ENCODE assay signal across 26 cellular contexts in genomic region chr5:149274964-149275363, GRCh38. TPM values are rescaled to one million over a fixed set of nuclear protein-coding genes. Genes with fewer than 3 reads are reported as not detected.
DNase-seq lines count a peak whose midpoint lies in the region; ATAC-seq and TF ChIP-seq lines count a peak whose summit lies in the region.
"Had no signal": no experiment of that assay in that cellular context is flagged by ENCODE, and none has a peak within 500 bp of the region (broad histone marks: within the 10 kb centered on the region; RNA-seq: fewer than 3 reads in every experiment).

No MANE protein-coding gene starts in this region.

- CTCF ChIA-PET in CD4-positive, alpha-beta memory T cell (lab: Charles Lee; ENCODE audit: partially characterized antibody), result interaction anchor here (1.0 to 2.6 kb wide), 2 partner anchors 10 to 93 kb away, joined by 3 to 8 read pairs; no protein-coding TSS in a partner anchor

- H3K4me1 Mint-ChIP-seq in HFFc6 (ENCODE audit: low read depth) (peaks cover 33% of the 10 kb centered on the region), endothelial cell (ENCODE audit: unreplicated experiment) (peaks cover 69% of the 10 kb centered on the region)
- peaks cover 4 to 6% of the 10 kb centered on the region in 2 donors for H3K4me1 Mint-ChIP-seq in natural killer cell treated with Interleukin-12 subunit alpha and Interleukin-12 subunit beta and Interleukin-15 and Interleukin-18, amount 100 ng/mL, for 72 hours (ENCODE audit: low read depth in 2 of 2)
- peaks cover 15% of the 10 kb centered on the region for H3K4me1 Mint-ChIP-seq in stimulated activated naive CD8-positive, alpha-beta T cell treated with anti-CD3 and anti-CD28 coated beads, Interleukin-15, amount 100 ng/mL, for 72 hours
- H3K4me1 Mint-ChIP-seq in CD4-positive, alpha-beta memory T cell, result peaks cover 5 to 8% (median 7%) of the 10 kb centered on the region in 4 donors

- DNase-seq in AG08396 (ENCODE audit: low spot score), result peak; percentile 49
- peak; percentile 55 for DNase-seq in HFFc6
- DNase-seq in endothelial cell (ENCODE audit: low spot score), result no peak
- DNase-seq in iris pigment epithelial cell (ENCODE audit: low read depth), result peak; percentile 56
- DNase-seq in natural killer cell treated with Interleukin-12 subunit alpha and Interleukin-12 subunit beta and Interleukin-15 and Interleukin-18, amount 100 ng/mL, for 72 hours (ENCODE audit: low spot score), result no peak
- DNase-seq in stimulated activated naive CD8-positive, alpha-beta T cell treated with anti-CD3 and anti-CD28 coated beads, Interleukin-15, amount 100 ng/mL, for 72 hours, result no peak
- no peak for DNase-seq in NCI-H82 treated with DMSO at 0.1 percent for 48 hours (lab: John Stamatoyannopoulos, UW; ENCODE audit: unreplicated experiment)
- DNase-seq in CD4-positive, alpha-beta memory T cell, result no peak
- DNase-seq: activated effector memory CD4-positive, alpha-beta T cell treated with Interleukin-2 at 50 U/mL for 16 hours; activated naive CD8-positive, alpha-beta T cell treated with anti-CD3 and anti-CD28 coated beads for 36 hours; Caco-2; DMS79; heart left ventricle; KG1; NCI-H1417 treated with DMSO at 0.1 percent for 48 hours; NCI-H446; stimulated activated naive CD8-positive, alpha-beta T cell treated with anti-CD3 and anti-CD28 coated beads, Interleukin-15, Interleukin-2, amounts not matched to agents 100 U/mL and 50 U/mL, for 24 hours; uterus had no signal

- TF ChIP-seq CTCF in HFFc6 (IDR thresholded peaks at IDR 0.05), result no peak
- TF ChIP-seq CTCF in endothelial cell (IDR thresholded peaks at IDR 0.05; ENCODE audit: unreplicated experiment), result no peak

- peaks cover 2% of the 10 kb centered on the region for H3K27me3 Mint-ChIP-seq in HFFc6 (ENCODE audit: insufficient read depth)
- H3K27me3 Mint-ChIP-seq in endothelial cell (ENCODE audit: unreplicated experiment), result peaks cover 19% of the 10 kb centered on the region
- peaks cover 31 to 76% of the 10 kb centered on the region in 2 donors for H3K27me3 Mint-ChIP-seq in natural killer cell treated with Interleukin-12 subunit alpha and Interleukin-12 subunit beta and Interleukin-15 and Interleukin-18, amount 100 ng/mL, for 72 hours
- peaks cover 60% of the 10 kb centered on the region for H3K27me3 Mint-ChIP-seq in stimulated activated naive CD8-positive, alpha-beta T cell treated with anti-CD3 and anti-CD28 coated beads, Interleukin-15, amount 100 ng/mL, for 72 hours
- peaks cover 31 to 45% of the 10 kb centered on the region in 2 donors for H3K27me3 Mint-ChIP-seq in CD4-positive, alpha-beta memory T cell

- H3K36me3 ChIP-seq in CD4-positive, alpha-beta memory T cell (ENCODE audit: insufficient read depth, low read length), result no peaks in the 10 kb centered on the region
- H3K36me3 ChIP-seq: ascending aorta, BLaER1, neural progenitor cell, uterus had no signal

- no peak for ATAC-seq in natural killer cell treated with Interleukin-12 subunit alpha and Interleukin-12 subunit beta and Interleukin-15 and Interleukin-18, amount 100 ng/mL, for 72 hours
- no peak for ATAC-seq in stimulated activated naive CD8-positive, alpha-beta T cell treated with anti-CD3 and anti-CD28 coated beads, Interleukin-15, amount 100 ng/mL, for 72 hours
- ATAC-seq: A549; HCT116; heart left ventricle; sciatic nerve; SK-N-SH treated with all-trans-retinoic acid at 6 μM for 48 hours; stimulated activated naive CD8-positive, alpha-beta T cell treated with anti-CD3 and anti-CD28 coated beads, Interleukin-15, Interleukin-2, amounts not matched to agents 100 U/mL and 50 U/mL, for 24 hours had no signal

- no peaks in the 10 kb centered on the region for H3K9me3 ChIP-seq in CD4-positive, alpha-beta memory T cell (ENCODE audit: control insufficient read depth in 1 of 2, low read length in 2 of 2)
- H3K9me3 ChIP-seq: A549, ascending aorta, BLaER1, Caco-2, heart left ventricle, uterus had no signal

- no peak overlapping the region for H3K4me3 ChIP-seq in CD4-positive, alpha-beta memory T cell (ENCODE audit: low read length in 2 of 2)
- H3K4me3 ChIP-seq: A549, ascending aorta, BLaER1, neural progenitor cell, uterus had no signal

- H3K27ac ChIP-seq in CD4-positive, alpha-beta memory T cell (ENCODE audit: low read depth, low read length), result no peak overlapping the region
- H3K27ac ChIP-seq: A549, ascending aorta, BLaER1, neural progenitor cell, uterus had no signal

- no peaks in the 10 kb centered on the region for H3K9me3 Mint-ChIP-seq in HFFc6
- H3K9me3 Mint-ChIP-seq in endothelial cell (ENCODE audit: unreplicated experiment), result no peaks in the 10 kb centered on the region
- H3K9me3 Mint-ChIP-seq in natural killer cell treated with Interleukin-12 subunit alpha and Interleukin-12 subunit beta and Interleukin-15 and Interleukin-18, amount 100 ng/mL, for 72 hours, result no peaks in the 10 kb centered on the region
- no peaks in the 10 kb centered on the region for H3K9me3 Mint-ChIP-seq in stimulated activated naive CD8-positive, alpha-beta T cell treated with anti-CD3 and anti-CD28 coated beads, Interleukin-15, amount 100 ng/mL, for 72 hours
- peaks cover 0 to 2% (median 0%) of the 10 kb centered on the region in 8 donors for H3K9me3 Mint-ChIP-seq in CD4-positive, alpha-beta memory T cell
- H3K9me3 Mint-ChIP-seq: activated naive CD8-positive, alpha-beta T cell treated with anti-CD3 and anti-CD28 coated beads for 36 hours; neural progenitor cell had no signal

- H3K36me3 Mint-ChIP-seq in HFFc6 (ENCODE audit: low read depth) (no peaks in the 10 kb centered on the region; the same call in 1 of the 2 replicates), endothelial cell (ENCODE audit: low read depth, unreplicated experiment) (peaks cover 61% of the 10 kb centered on the region)
- no peaks in the 10 kb centered on the region for H3K36me3 Mint-ChIP-seq in natural killer cell treated with Interleukin-12 subunit alpha and Interleukin-12 subunit beta and Interleukin-15 and Interleukin-18, amount 100 ng/mL, for 72 hours
- no peaks in the 10 kb centered on the region for H3K36me3 Mint-ChIP-seq in CD4-positive, alpha-beta memory T cell
- H3K36me3 Mint-ChIP-seq: activated naive CD8-positive, alpha-beta T cell treated with anti-CD3 and anti-CD28 coated beads for 36 hours; neural progenitor cell had no signal

- H3K27ac Mint-ChIP-seq in HFFc6 (no peak overlapping the region), endothelial cell (ENCODE audit: unreplicated experiment) (no peak overlapping the region)
- H3K27ac Mint-ChIP-seq in natural killer cell treated with Interleukin-12 subunit alpha and Interleukin-12 subunit beta and Interleukin-15 and Interleukin-18, amount 100 ng/mL, for 72 hours, result no peak overlapping the region
- H3K27ac Mint-ChIP-seq in stimulated activated naive CD8-positive, alpha-beta T cell treated with anti-CD3 and anti-CD28 coated beads, Interleukin-15, amount 100 ng/mL, for 72 hours, result no peak overlapping the region
- H3K27ac Mint-ChIP-seq in CD4-positive, alpha-beta memory T cell, result no peak overlapping the region
- H3K27ac Mint-ChIP-seq: activated naive CD8-positive, alpha-beta T cell treated with anti-CD3 and anti-CD28 coated beads for 36 hours; neural progenitor cell had no signal

- H3K4me1 ChIP-seq in CD4-positive, alpha-beta memory T cell (ENCODE audit: insufficient read depth, low read length), result peaks cover 4% of the 10 kb centered on the region

- peaks cover 22% of the 10 kb centered on the region for H3K27me3 ChIP-seq in CD4-positive, alpha-beta memory T cell (ENCODE audit: insufficient read depth, low read length)
- H3K27me3 ChIP-seq: ascending aorta, uterus had no signal

- H3K4me3 Mint-ChIP-seq in HFFc6 (no peak overlapping the region), endothelial cell (ENCODE audit: unreplicated experiment) (peak overlapping the region; percentile 78)
- no peak overlapping the region for H3K4me3 Mint-ChIP-seq in natural killer cell treated with Interleukin-12 subunit alpha and Interleukin-12 subunit beta and Interleukin-15 and Interleukin-18, amount 100 ng/mL, for 72 hours
- H3K4me3 Mint-ChIP-seq in stimulated activated naive CD8-positive, alpha-beta T cell treated with anti-CD3 and anti-CD28 coated beads, Interleukin-15, amount 100 ng/mL, for 72 hours, result no peak overlapping the region
- H3K4me3 Mint-ChIP-seq in CD4-positive, alpha-beta memory T cell, result no peak overlapping the region
- H3K4me3 Mint-ChIP-seq: activated naive CD8-positive, alpha-beta T cell treated with anti-CD3 and anti-CD28 coated beads for 36 hours; neural progenitor cell had no signal

- intact Hi-C loops in CD4-positive, alpha-beta memory T cell (cut with micrococcal nuclease), result no loop called here

- POLR2A ChIA-PET in CD4-positive, alpha-beta memory T cell (lab: Charles Lee; ENCODE audit: partially characterized antibody), result no interaction called here

RNA-seq across cellular contexts. Expression of gene AFAP1L1, which starts 3.3 kb away (rescaled TPM):
- 1 to 10 TPM; 3.2 to 7.5 (median 5.4) TPM for total RNA-seq in HFFc6 (2021; fragmentation: NEBNext Ultra II Directional; extraction: Animal tissue kit (Norgen Biotek cat#: 25700))
- total RNA-seq in endothelial cell (ENCODE audit: unreplicated experiment), result 393 TPM
- under 1 TPM; 0.33 to 0.95 TPM for total RNA-seq in natural killer cell treated with Interleukin-12 subunit alpha and Interleukin-12 subunit beta and Interleukin-15 and Interleukin-18, amount 100 ng/mL, for 72 hours
- not detected for total RNA-seq in CD4-positive, alpha-beta memory T cell
- not detected for polyA plus RNA-seq in CD4-positive, alpha-beta memory T cell
- total RNA-seq: T-helper 2 cell treated with Interferon-gamma antibody and Interleukin-4, amounts not matched to agents 100 ng/mL and 5 ng/mL, for 36 hours had no signal

Comparison
In these comparisons a context has a peak if more than half of its experiments do, and no peak if none do; other contexts are left out.
1. DNase-seq: peak in AG08396 (single experiment), HFFc6 (single experiment) and iris pigment epithelial cell (single experiment); none in endothelial cell (single experiment), natural killer cell treated with Interleukin-12 subunit alpha and Interleukin-12 subunit beta and Interleukin-15 and Interleukin-18, amount 100 ng/mL, for 72 hours (single experiment), stimulated activated naive CD8-positive, alpha-beta T cell treated with anti-CD3 and anti-CD28 coated beads, Interleukin-15, amount 100 ng/mL, for 72 hours (0 of 2), NCI-H82 treated with DMSO at 0.1 percent for 48 hours (single experiment) and CD4-positive, alpha-beta memory T cell (0 of 5).
2. RNA of gene AFAP1L1, which starts 3.3 kb away (total RNA-seq): 393 TPM in endothelial cell (single experiment); 3.2 to 7.5 TPM in HFFc6, 0.33 to 0.95 TPM in natural killer cell treated with Interleukin-12 subunit alpha and Interleukin-12 subunit beta and Interleukin-15 and Interleukin-18, amount 100 ng/mL, for 72 hours and not detected in CD4-positive, alpha-beta memory T cell; every median in the first group is over 10 times any median in the second.